Comparison of ENCODE assay signal across 1 cellular context in genomic region chr14:37201724-37202123, GRCh38.
TF ChIP-seq lines count a peak whose summit lies in the region.

No MANE protein-coding gene starts in this region.

TF ChIP-seq in GM23338, 12 proteins besides CTCF, POLR2A, EP300 and RAD21 (continued from another document):
- TF ChIP-seq, protein P1, sequence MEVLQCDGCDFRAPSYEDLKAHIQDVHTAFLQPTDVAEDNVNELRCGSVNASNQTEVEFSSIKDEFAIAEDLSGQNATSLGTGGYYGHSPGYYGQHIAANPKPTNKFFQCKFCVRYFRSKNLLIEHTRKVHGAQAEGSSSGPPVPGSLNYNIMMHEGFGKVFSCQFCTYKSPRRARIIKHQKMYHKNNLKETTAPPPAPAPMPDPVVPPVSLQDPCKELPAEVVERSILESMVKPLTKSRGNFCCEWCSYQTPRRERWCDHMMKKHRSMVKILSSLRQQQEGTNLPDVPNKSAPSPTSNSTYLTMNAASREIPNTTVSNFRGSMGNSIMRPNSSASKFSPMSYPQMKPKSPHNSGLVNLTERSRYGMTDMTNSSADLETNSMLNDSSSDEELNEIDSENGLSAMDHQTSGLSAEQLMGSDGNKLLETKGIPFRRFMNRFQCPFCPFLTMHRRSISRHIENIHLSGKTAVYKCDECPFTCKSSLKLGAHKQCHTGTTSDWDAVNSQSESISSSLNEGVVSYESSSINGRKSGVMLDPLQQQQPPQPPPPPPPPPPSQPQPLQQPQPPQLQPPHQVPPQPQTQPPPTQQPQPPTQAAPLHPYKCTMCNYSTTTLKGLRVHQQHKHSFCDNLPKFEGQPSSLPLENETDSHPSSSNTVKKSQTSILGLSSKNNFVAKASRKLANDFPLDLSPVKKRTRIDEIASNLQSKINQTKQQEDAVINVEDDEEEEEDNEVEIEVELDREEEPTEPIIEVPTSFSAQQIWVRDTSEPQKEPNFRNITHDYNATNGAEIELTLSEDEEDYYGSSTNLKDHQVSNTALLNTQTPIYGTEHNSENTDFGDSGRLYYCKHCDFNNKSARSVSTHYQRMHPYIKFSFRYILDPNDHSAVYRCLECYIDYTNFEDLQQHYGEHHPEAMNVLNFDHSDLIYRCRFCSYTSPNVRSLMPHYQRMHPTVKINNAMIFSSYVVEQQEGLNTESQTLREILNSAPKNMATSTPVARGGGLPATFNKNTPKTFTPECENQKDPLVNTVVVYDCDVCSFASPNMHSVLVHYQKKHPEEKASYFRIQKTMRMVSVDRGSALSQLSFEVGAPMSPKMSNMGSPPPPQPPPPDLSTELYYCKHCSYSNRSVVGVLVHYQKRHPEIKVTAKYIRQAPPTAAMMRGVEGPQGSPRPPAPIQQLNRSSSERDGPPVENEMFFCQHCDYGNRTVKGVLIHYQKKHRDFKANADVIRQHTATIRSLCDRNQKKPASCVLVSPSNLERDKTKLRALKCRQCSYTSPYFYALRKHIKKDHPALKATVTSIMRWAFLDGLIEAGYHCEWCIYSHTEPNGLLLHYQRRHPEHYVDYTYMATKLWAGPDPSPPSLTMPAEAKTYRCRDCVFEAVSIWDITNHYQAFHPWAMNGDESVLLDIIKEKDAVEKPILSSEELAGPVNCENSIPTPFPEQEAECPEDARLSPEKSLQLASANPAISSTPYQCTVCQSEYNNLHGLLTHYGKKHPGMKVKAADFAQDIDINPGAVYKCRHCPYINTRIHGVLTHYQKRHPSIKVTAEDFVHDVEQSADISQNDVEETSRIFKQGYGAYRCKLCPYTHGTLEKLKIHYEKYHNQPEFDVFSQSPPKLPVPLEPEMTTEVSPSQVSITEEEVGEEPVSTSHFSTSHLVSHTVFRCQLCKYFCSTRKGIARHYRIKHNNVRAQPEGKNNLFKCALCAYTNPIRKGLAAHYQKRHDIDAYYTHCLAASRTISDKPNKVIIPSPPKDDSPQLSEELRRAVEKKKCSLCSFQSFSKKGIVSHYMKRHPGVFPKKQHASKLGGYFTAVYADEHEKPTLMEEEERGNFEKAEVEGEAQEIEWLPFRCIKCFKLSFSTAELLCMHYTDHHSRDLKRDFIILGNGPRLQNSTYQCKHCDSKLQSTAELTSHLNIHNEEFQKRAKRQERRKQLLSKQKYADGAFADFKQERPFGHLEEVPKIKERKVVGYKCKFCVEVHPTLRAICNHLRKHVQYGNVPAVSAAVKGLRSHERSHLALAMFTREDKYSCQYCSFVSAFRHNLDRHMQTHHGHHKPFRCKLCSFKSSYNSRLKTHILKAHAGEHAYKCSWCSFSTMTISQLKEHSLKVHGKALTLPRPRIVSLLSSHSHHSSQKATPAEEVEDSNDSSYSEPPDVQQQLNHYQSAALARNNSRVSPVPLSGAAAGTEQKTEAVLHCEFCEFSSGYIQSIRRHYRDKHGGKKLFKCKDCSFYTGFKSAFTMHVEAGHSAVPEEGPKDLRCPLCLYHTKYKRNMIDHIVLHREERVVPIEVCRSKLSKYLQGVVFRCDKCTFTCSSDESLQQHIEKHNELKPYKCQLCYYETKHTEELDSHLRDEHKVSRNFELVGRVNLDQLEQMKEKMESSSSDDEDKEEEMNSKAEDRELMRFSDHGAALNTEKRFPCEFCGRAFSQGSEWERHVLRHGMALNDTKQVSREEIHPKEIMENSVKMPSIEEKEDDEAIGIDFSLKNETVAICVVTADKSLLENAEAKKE (CRISPR knock-in tag; IDR thresholded peaks at IDR 0.05), result no peak
